Comparison of ENCODE assay signal across 1 cellular context in the genomic region with DNA sequence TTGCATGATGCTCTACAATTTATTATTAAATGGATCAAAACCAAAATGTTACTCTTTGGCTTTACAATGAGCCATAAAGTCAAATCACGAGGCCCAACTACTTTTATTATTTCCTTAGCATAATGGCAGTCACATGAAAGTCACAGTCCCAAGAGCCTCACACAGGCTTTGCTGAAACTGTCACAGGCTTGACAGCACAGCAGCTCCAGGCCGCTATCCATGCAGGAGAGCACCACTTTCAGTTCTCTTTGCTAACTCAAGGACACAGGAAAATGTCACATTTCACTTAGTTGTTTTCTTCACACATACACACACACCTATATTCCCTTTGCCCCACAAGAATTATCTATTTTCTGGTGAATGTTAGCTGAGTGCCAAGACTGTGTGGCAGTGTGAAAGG.
TF ChIP-seq lines count a peak whose summit lies in the region.

No MANE protein-coding gene starts in this region.

TF ChIP-seq in GM12878, 131 proteins besides CTCF, POLR2A, EP300 and RAD21 (continued from another document):
- TF ChIP-seq, protein P1, sequence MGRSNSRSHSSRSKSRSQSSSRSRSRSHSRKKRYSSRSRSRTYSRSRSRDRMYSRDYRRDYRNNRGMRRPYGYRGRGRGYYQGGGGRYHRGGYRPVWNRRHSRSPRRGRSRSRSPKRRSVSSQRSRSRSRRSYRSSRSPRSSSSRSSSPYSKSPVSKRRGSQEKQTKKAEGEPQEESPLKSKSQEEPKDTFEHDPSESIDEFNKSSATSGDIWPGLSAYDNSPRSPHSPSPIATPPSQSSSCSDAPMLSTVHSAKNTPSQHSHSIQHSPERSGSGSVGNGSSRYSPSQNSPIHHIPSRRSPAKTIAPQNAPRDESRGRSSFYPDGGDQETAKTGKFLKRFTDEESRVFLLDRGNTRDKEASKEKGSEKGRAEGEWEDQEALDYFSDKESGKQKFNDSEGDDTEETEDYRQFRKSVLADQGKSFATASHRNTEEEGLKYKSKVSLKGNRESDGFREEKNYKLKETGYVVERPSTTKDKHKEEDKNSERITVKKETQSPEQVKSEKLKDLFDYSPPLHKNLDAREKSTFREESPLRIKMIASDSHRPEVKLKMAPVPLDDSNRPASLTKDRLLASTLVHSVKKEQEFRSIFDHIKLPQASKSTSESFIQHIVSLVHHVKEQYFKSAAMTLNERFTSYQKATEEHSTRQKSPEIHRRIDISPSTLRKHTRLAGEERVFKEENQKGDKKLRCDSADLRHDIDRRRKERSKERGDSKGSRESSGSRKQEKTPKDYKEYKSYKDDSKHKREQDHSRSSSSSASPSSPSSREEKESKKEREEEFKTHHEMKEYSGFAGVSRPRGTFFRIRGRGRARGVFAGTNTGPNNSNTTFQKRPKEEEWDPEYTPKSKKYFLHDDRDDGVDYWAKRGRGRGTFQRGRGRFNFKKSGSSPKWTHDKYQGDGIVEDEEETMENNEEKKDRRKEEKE (IDR thresholded peaks at IDR 0.05), result no peak
- TF ChIP-seq, protein P2, sequence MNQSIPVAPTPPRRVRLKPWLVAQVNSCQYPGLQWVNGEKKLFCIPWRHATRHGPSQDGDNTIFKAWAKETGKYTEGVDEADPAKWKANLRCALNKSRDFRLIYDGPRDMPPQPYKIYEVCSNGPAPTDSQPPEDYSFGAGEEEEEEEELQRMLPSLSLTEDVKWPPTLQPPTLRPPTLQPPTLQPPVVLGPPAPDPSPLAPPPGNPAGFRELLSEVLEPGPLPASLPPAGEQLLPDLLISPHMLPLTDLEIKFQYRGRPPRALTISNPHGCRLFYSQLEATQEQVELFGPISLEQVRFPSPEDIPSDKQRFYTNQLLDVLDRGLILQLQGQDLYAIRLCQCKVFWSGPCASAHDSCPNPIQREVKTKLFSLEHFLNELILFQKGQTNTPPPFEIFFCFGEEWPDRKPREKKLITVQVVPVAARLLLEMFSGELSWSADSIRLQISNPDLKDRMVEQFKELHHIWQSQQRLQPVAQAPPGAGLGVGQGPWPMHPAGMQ (IDR thresholded peaks at IDR 0.05; ENCODE audit: borderline replicate concordance), result no peak
- TF ChIP-seq CEBPB (IDR thresholded peaks at IDR 0.05; ENCODE audit: borderline replicate concordance in 1 of 2, low read depth in 2 of 2, low read length in 2 of 2) (no peak), IKZF1 (conservative IDR thresholded peaks at IDR 0.05) (peak; percentile 86), MYB (IDR thresholded peaks at IDR 0.05; ENCODE audit: borderline replicate concordance, low read depth, low read length) (no peak), ASH2L (IDR thresholded peaks at IDR 0.05; ENCODE audit: borderline replicate concordance, low read depth) (no peak), SREBF1 (IDR thresholded peaks at IDR 0.05; ENCODE audit: low read length) (no peak), RAD51 (IDR thresholded peaks at IDR 0.05) (peak; percentile 45), POLR2AphosphoS2 (IDR thresholded peaks at IDR 0.05; ENCODE audit: low read depth, low read length) (no peak), PAX5 (IDR thresholded peaks at IDR 0.05; ENCODE audit: borderline replicate concordance, low read depth, low read length) (no peak), ETV6 (conservative IDR thresholded peaks at IDR 0.05 in 1 of 2, IDR thresholded peaks at IDR 0.05 in 1 of 2; ENCODE audit: borderline replicate concordance in 1 of 2, low read depth in 1 of 2) (no peak), ZSCAN29 (IDR thresholded peaks at IDR 0.05) (no peak), RCOR1 (conservative IDR thresholded peaks at IDR 0.05; ENCODE audit: low read depth, low read length) (no peak), BCL11A (IDR thresholded peaks at IDR 0.05; ENCODE audit: low read depth, low read length) (no peak), FOS (IDR thresholded peaks at IDR 0.05; ENCODE audit: borderline replicate concordance, extremely low read depth, insufficient read length) (no peak), IKZF2 (IDR thresholded peaks at IDR 0.05) (peak; percentile 89 to 91), NR2C2 (IDR thresholded peaks at IDR 0.05; ENCODE audit: borderline replicate concordance, control insufficient read depth, insufficient read length, low read depth) (no peak), HDAC2 (IDR thresholded peaks at IDR 0.05) (no peak), LARP7 (IDR thresholded peaks at IDR 0.05) (no peak; the same call in 1 of the 2 replicates), STAT3 (IDR thresholded peaks at IDR 0.05; ENCODE audit: low read depth, low read length) (no peak), TBL1XR1 (IDR thresholded peaks at IDR 0.05; ENCODE audit: low read depth, low read length) (no peak), MEF2A (IDR thresholded peaks at IDR 0.05; ENCODE audit: insufficient read depth, low read depth, low read length) (no peak), SMAD1 (IDR thresholded peaks at IDR 0.05; ENCODE audit: low read depth, partially characterized antibody) (no peak), FOXM1 (IDR thresholded peaks at IDR 0.05; ENCODE audit: low read depth, low read length) (no peak), BACH1 (IDR thresholded peaks at IDR 0.05; ENCODE audit: borderline replicate concordance) (no peak), FOXK2 (IDR thresholded peaks at IDR 0.05) (no peak), CREB1 (IDR thresholded peaks at IDR 0.05; ENCODE audit: low read depth) (no peak), HDGF (IDR thresholded peaks at IDR 0.05) (no peak), WRNIP1 (IDR thresholded peaks at IDR 0.05; ENCODE audit: borderline replicate concordance, low read depth, low read length) (no peak), MTA2 (IDR thresholded peaks at IDR 0.05; ENCODE audit: low read depth) (no peak), BHLHE40 (IDR thresholded peaks at IDR 0.05; ENCODE audit: borderline replicate concordance in 1 of 2, low read depth in 2 of 2, low read length in 1 of 2) (peak; percentile 16 to 55; a peak in 1 of 4 replicates), KDM1A (IDR thresholded peaks at IDR 0.05; ENCODE audit: borderline replicate concordance) (no peak), BMI1 (IDR thresholded peaks at IDR 0.05; ENCODE audit: borderline replicate concordance) (no peak), NBN (IDR thresholded peaks at IDR 0.05) (peak; percentile 32; the same call in 1 of the 2 replicates), GATAD2B (conservative IDR thresholded peaks at IDR 0.05; ENCODE audit: low read depth) (no peak), NR2F1 (conservative IDR thresholded peaks at IDR 0.05) (no peak), SP1 (IDR thresholded peaks at IDR 0.05; ENCODE audit: low read depth, low read length) (no peak), RB1 (IDR thresholded peaks at IDR 0.05; ENCODE audit: borderline replicate concordance) (no peak)
- TF ChIP-seq, protein P3, sequence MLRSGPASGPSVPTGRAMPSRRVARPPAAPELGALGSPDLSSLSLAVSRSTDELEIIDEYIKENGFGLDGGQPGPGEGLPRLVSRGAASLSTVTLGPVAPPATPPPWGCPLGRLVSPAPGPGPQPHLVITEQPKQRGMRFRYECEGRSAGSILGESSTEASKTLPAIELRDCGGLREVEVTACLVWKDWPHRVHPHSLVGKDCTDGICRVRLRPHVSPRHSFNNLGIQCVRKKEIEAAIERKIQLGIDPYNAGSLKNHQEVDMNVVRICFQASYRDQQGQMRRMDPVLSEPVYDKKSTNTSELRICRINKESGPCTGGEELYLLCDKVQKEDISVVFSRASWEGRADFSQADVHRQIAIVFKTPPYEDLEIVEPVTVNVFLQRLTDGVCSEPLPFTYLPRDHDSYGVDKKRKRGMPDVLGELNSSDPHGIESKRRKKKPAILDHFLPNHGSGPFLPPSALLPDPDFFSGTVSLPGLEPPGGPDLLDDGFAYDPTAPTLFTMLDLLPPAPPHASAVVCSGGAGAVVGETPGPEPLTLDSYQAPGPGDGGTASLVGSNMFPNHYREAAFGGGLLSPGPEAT (IDR thresholded peaks at IDR 0.05; ENCODE audit: low read depth), result peak; percentile 83
- TF ChIP-seq, protein P4, sequence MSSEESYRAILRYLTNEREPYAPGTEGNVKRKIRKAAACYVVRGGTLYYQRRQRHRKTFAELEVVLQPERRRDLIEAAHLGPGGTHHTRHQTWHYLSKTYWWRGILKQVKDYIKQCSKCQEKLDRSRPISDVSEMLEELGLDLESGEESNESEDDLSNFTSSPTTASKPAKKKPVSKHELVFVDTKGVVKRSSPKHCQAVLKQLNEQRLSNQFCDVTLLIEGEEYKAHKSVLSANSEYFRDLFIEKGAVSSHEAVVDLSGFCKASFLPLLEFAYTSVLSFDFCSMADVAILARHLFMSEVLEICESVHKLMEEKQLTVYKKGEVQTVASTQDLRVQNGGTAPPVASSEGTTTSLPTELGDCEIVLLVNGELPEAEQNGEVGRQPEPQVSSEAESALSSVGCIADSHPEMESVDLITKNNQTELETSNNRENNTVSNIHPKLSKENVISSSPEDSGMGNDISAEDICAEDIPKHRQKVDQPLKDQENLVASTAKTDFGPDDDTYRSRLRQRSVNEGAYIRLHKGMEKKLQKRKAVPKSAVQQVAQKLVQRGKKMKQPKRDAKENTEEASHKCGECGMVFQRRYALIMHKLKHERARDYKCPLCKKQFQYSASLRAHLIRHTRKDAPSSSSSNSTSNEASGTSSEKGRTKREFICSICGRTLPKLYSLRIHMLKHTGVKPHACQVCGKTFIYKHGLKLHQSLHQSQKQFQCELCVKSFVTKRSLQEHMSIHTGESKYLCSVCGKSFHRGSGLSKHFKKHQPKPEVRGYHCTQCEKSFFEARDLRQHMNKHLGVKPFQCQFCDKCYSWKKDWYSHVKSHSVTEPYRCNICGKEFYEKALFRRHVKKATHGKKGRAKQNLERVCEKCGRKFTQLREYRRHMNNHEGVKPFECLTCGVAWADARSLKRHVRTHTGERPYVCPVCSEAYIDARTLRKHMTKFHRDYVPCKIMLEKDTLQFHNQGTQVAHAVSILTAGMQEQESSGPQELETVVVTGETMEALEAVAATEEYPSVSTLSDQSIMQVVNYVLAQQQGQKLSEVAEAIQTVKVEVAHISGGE (CRISPR knock-in tag; IDR thresholded peaks at IDR 0.05), result no peak
- TF ChIP-seq, protein P5, sequence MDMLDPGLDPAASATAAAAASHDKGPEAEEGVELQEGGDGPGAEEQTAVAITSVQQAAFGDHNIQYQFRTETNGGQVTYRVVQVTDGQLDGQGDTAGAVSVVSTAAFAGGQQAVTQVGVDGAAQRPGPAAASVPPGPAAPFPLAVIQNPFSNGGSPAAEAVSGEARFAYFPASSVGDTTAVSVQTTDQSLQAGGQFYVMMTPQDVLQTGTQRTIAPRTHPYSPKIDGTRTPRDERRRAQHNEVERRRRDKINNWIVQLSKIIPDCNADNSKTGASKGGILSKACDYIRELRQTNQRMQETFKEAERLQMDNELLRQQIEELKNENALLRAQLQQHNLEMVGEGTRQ (IDR thresholded peaks at IDR 0.05; ENCODE audit: borderline replicate concordance, low read depth, low read length), result no peak
- TF ChIP-seq, protein P6, sequence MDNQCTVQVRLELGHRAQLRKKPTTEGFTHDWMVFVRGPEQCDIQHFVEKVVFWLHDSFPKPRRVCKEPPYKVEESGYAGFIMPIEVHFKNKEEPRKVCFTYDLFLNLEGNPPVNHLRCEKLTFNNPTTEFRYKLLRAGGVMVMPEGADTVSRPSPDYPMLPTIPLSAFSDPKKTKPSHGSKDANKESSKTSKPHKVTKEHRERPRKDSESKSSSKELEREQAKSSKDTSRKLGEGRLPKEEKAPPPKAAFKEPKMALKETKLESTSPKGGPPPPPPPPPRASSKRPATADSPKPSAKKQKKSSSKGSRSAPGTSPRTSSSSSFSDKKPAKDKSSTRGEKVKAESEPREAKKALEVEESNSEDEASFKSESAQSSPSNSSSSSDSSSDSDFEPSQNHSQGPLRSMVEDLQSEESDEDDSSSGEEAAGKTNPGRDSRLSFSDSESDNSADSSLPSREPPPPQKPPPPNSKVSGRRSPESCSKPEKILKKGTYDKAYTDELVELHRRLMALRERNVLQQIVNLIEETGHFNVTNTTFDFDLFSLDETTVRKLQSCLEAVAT (IDR thresholded peaks at IDR 0.05), result no peak
- TF ChIP-seq, protein P7, sequence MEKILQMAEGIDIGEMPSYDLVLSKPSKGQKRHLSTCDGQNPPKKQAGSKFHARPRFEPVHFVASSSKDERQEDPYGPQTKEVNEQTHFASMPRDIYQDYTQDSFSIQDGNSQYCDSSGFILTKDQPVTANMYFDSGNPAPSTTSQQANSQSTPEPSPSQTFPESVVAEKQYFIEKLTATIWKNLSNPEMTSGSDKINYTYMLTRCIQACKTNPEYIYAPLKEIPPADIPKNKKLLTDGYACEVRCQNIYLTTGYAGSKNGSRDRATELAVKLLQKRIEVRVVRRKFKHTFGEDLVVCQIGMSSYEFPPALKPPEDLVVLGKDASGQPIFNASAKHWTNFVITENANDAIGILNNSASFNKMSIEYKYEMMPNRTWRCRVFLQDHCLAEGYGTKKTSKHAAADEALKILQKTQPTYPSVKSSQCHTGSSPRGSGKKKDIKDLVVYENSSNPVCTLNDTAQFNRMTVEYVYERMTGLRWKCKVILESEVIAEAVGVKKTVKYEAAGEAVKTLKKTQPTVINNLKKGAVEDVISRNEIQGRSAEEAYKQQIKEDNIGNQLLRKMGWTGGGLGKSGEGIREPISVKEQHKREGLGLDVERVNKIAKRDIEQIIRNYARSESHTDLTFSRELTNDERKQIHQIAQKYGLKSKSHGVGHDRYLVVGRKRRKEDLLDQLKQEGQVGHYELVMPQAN (conservative IDR thresholded peaks at IDR 0.05), result peak; percentile 51; the same call in 1 of the 2 replicates
- TF ChIP-seq, protein P8, sequence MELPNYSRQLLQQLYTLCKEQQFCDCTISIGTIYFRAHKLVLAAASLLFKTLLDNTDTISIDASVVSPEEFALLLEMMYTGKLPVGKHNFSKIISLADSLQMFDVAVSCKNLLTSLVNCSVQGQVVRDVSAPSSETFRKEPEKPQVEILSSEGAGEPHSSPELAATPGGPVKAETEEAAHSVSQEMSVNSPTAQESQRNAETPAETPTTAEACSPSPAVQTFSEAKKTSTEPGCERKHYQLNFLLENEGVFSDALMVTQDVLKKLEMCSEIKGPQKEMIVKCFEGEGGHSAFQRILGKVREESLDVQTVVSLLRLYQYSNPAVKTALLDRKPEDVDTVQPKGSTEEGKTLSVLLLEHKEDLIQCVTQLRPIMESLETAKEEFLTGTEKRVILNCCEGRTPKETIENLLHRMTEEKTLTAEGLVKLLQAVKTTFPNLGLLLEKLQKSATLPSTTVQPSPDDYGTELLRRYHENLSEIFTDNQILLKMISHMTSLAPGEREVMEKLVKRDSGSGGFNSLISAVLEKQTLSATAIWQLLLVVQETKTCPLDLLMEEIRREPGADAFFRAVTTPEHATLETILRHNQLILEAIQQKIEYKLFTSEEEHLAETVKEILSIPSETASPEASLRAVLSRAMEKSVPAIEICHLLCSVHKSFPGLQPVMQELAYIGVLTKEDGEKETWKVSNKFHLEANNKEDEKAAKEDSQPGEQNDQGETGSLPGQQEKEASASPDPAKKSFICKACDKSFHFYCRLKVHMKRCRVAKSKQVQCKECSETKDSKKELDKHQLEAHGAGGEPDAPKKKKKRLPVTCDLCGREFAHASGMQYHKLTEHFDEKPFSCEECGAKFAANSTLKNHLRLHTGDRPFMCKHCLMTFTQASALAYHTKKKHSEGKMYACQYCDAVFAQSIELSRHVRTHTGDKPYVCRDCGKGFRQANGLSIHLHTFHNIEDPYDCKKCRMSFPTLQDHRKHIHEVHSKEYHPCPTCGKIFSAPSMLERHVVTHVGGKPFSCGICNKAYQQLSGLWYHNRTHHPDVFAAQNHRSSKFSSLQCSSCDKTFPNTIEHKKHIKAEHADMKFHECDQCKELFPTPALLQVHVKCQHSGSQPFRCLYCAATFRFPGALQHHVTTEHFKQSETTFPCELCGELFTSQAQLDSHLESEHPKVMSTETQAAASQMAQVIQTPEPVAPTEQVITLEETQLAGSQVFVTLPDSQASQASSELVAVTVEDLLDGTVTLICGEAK (IDR thresholded peaks at IDR 0.05; ENCODE audit: borderline replicate concordance), result no peak
TF ChIP-seq in GM12878: peak in this region for 13.
